8 cellular contexts compared by ENCODE assay signal in the genomic region with DNA sequence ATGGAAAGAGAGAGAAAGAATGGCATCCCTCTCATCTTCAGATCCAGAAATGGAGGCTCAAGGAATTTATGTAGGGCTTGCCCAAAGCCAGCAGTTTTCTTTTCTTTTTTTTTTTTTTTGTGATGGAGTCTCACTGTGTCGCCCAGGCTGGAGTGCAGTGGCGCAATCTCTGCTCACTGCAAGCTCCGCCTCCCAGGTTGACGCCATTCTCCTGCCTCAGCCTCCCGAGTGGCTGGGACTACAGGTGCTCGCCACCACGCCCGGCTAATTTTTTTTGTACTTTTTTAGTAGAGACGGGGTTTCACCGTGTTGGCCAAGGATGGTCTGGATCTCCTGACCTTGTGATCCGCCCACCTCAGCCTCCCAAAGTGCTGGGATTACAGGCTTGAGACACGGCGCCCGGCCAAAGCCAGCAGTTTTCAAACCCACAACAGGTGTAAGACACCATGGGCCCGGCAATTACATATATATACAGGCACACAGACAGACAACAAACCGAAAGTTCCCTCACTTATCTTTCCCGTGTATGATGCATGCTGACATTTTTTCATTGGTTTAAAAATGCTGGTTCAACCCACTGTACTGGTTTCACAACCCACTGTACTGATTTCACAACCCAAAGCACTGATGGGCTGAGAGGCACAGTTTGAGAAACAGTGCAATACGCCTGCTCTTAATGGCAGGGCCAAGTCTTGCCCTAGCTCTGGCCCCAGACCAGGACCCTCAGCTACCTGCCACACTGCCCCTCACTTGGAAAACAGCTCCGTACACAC.
DNase-seq lines count a peak whose midpoint lies in the region; ATAC-seq, FAIRE-seq and TF ChIP-seq lines count a peak whose summit lies in the region.
"Not testable (repeated sequence)": the region's sequence is repeated elsewhere in the genome, so short reads cannot be mapped to it uniquely, and the experiment has no call there.

No MANE protein-coding gene starts in this region.

- not testable (repeated sequence) for TF ChIP-seq CTCF in A549 (IDR thresholded peaks at IDR 0.05); adrenal gland (IDR thresholded peaks at IDR 0.05); esophagus squamous epithelium (IDR thresholded peaks at IDR 0.05); omental fat pad (IDR thresholded peaks at IDR 0.05)

- ATAC-seq in A549, result peak; percentile 37 to 63; a peak in 5 of 6 replicates
- ATAC-seq in activated CD4-positive, CD25-positive, alpha-beta regulatory T cell treated with anti-CD3 and anti-CD28 coated beads, Interleukin-2, amount 50 U/mL, for 24 hours, result peak; percentile 48 to 81
- peak; percentile 74 for ATAC-seq in omental fat pad (ENCODE audit: low FRiP score)

- intact Hi-C loops in adrenal gland (cut with DNase I); esophagus squamous epithelium (cut with DNase I): not testable (repeated sequence)

- DNase-seq in A549 (ENCODE audit: low read depth in 1 of 2, low spot score in 1 of 2); esophagus squamous epithelium (lab: John Stamatoyannopoulos, UW); immature natural killer cell; omental fat pad (ENCODE audit: low spot score): not testable (repeated sequence)
- DNase-seq in GM03348 (ENCODE audit: low spot score), result peak; percentile 88
- DNase-seq in NCI-H226, result peak; percentile 78
- DNase-seq in adrenal gland, result peak in 4 of 7 donors; percentile 67 to 75 (median 70)

- not testable (repeated sequence) for H3K4me3 ChIP-seq in A549, esophagus squamous epithelium
- peak overlapping the region in 1 of 4 donors; percentile 27 for H3K4me3 ChIP-seq in adrenal gland

- not testable (repeated sequence) for TF ChIP-seq RAD21 in A549 (conservative IDR thresholded peaks at IDR 0.05 in 1 of 2, IDR thresholded peaks at IDR 0.05 in 1 of 2)

- H3K27ac ChIP-seq in A549, result not testable (repeated sequence)
- peak overlapping the region in 2 of 5 donors; percentile 57 to 78 for H3K27ac ChIP-seq in adrenal gland
- H3K27ac ChIP-seq in esophagus squamous epithelium, result peak overlapping the region; percentile 68 to 84 (median 78)

- H3K4me3 Mint-ChIP-seq in immature natural killer cell, result peak overlapping the region in 3 of 5 donors; percentile 23 to 63 (median 38)

- H3K9me3 Mint-ChIP-seq in immature natural killer cell, result not testable (repeated sequence)

- H3K4me2 ChIP-seq in A549, result not testable (repeated sequence)

- peaks cover 27 to 34% of the 10 kb centered on the region in 2 donors for H3K4me1 Mint-ChIP-seq in immature natural killer cell

- CTCF ChIA-PET in A549 (lab: Yijun Ruan, JAX), result interaction anchor here (0.7 to 2.9 kb wide), 6 partner anchors 8 to 686 kb away, joined by 3 to 12 read pairs (median 4); no protein-coding TSS in a partner anchor

- H3K27me3 Mint-ChIP-seq in immature natural killer cell (ENCODE audit: low read depth in 3 of 3), result not testable (repeated sequence)

- WGBS in A549 (ENCODE audit: missing lambda C conversion rate), result 92% methylated on average over 19 of the region's 19 CpGs
- WGBS in adrenal gland, 4 donors, result 74 to 80% (median 78%) methylated on average over 18 to 19 of the region's 19 CpGs
- 64 to 76% methylated on average over 16 to 17 of the region's 19 CpGs for WGBS in esophagus squamous epithelium, 2 donors

- H3K36me3 ChIP-seq in adrenal gland (replicated peaks in 1 of 2), result peaks cover 0 to 14% of the 10 kb centered on the region in 2 donors
- peaks cover 5 to 43% (median 8%) of the 10 kb centered on the region in 3 donors for H3K36me3 ChIP-seq in esophagus squamous epithelium

- H3K9me3 ChIP-seq in A549; adrenal gland (replicated peaks in 1 of 3); esophagus squamous epithelium: not testable (repeated sequence)

- not testable (repeated sequence) for TF ChIP-seq EP300 in A549 (IDR thresholded peaks at IDR 0.05)

- peak overlapping the region; percentile 50 to 77 (median 72) for H3K27ac Mint-ChIP-seq in immature natural killer cell

- TF ChIP-seq POLR2A in A549 (IDR thresholded peaks at IDR 0.05; ENCODE audit: low read length); adrenal gland (IDR thresholded peaks at IDR 0.05); esophagus squamous epithelium (IDR thresholded peaks at IDR 0.05): not testable (repeated sequence)

- H3K4me1 ChIP-seq in A549; adrenal gland (replicated peaks in 1 of 2): not testable (repeated sequence)
- peaks cover 29 to 59% (median 30%) of the 10 kb centered on the region in 3 donors for H3K4me1 ChIP-seq in esophagus squamous epithelium

- FAIRE-seq in A549 (lab: Jason Lieb, UNC), result not testable (repeated sequence)

- H3K36me3 Mint-ChIP-seq in immature natural killer cell, result peaks cover 8 to 15% (median 12%) of the 10 kb centered on the region in 3 donors

- not testable (repeated sequence) for H3K27me3 ChIP-seq in adrenal gland, esophagus squamous epithelium

- POLR2A ChIA-PET in A549 (lab: Yijun Ruan, JAX), result not testable (repeated sequence)

TF ChIP-seq in A549, 52 proteins besides CTCF, POLR2A, EP300 and RAD21:
- TF ChIP-seq, protein P1, sequence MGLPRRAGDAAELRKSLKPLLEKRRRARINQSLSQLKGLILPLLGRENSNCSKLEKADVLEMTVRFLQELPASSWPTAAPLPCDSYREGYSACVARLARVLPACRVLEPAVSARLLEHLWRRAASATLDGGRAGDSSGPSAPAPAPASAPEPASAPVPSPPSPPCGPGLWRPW (IDR thresholded peaks at IDR 0.05), result 0 out of 2 replicates have a peak, but pooled peaks have one; percentile 14
- peak; percentile 76 to 89; a peak in 3 of 4 replicates for TF ChIP-seq CEBPB (IDR thresholded peaks at IDR 0.05)
